27 cellular contexts compared by ENCODE assay signal in genomic region chr14:61885203-61885961, GRCh38.
"Had no signal": no experiment of that assay in that cellular context is flagged by ENCODE, and none has a peak within 500 bp of the region (broad histone marks: within the 10 kb centered on the region; RNA-seq: fewer than 3 reads in every experiment).

No MANE protein-coding gene starts in this region.

- H3K27me3 ChIP-seq: brain microvascular endothelial cell, MG63, SJCRH30 had no signal

- ATAC-seq: activated CD8-positive, alpha-beta T cell treated with anti-CD3 and anti-CD28 coated beads, Interleukin-2, amount 10 ng/mL, durations not matched to agents 7 days and 5 days; activated naive CD8-positive, alpha-beta T cell treated with anti-CD3 and anti-CD28 coated beads, Interleukin-2, amount 50 U/mL, for 24 hours had no signal

- H3K27ac ChIP-seq: brain microvascular endothelial cell, SJCRH30, SK-N-MC, WERI-Rb-1 had no signal

- H3K4me3 ChIP-seq: MG63, SJCRH30, SK-N-MC had no signal

- DNase-seq: activated CD4-positive, alpha-beta T cell treated with anti-CD3 and anti-CD28 coated beads for 1 hour; activated CD4-positive, alpha-beta T cell treated with anti-CD3 and anti-CD28 coated beads for 48 hours; activated CD4-positive, alpha-beta T cell treated with anti-CD3 and anti-CD28 coated beads, Interleukin-2, amount 50 U/mL, for 48 hours; activated CD4-positive, CD25-positive, alpha-beta regulatory T cell; activated CD8-positive, alpha-beta T cell treated with anti-CD3 and anti-CD28 coated beads, Interleukin-2, amount 10 ng/mL, durations not matched to agents 7 days and 5 days; activated naive CD4-positive, alpha-beta T cell treated with anti-CD3 and anti-CD28 coated beads, Interleukin-2, amount 10 ng/mL, durations not matched to agents 7 days and 5 days; activated naive CD8-positive, alpha-beta T cell treated with anti-CD3 and anti-CD28 coated beads, Interleukin-2, amount 50 U/mL, for 24 hours; activated T-cell treated with anti-CD3 and anti-CD28 coated beads, Interleukin-2, amount 50 U/mL, for 24 hours; anterior cingulate cortex; brain microvascular endothelial cell; Kasumi-1; MG63; NCI-H1048; NCI-H1105 treated with DMSO at 0.1 percent for 48 hours; NCI-H1436 treated with DMSO at 0.1 percent for 48 hours; NCI-H1694 treated with DMSO at 0.1 percent for 48 hours; NCI-H2029; NCI-H345; NCI-H510A; NCI-H526; NCI-H748 treated with DMSO at 0.1 percent for 48 hours; NK-92 treated with Interleukin-12 subunit alpha and Interleukin-12 subunit beta, amount 100 ng/mL, for 24 hours; Right ventricle myocardium superior; SJCRH30; T1000; WERI-Rb-1 had no signal

- H3K36me3 ChIP-seq: brain microvascular endothelial cell, MG63, SJCRH30, WERI-Rb-1 had no signal

- H3K4me1 ChIP-seq: SJCRH30 had no signal

- H3K9me3 ChIP-seq: MG63, SJCRH30 had no signal
